Comparison of ENCODE assay signal across 8 cellular contexts in the genomic region with DNA sequence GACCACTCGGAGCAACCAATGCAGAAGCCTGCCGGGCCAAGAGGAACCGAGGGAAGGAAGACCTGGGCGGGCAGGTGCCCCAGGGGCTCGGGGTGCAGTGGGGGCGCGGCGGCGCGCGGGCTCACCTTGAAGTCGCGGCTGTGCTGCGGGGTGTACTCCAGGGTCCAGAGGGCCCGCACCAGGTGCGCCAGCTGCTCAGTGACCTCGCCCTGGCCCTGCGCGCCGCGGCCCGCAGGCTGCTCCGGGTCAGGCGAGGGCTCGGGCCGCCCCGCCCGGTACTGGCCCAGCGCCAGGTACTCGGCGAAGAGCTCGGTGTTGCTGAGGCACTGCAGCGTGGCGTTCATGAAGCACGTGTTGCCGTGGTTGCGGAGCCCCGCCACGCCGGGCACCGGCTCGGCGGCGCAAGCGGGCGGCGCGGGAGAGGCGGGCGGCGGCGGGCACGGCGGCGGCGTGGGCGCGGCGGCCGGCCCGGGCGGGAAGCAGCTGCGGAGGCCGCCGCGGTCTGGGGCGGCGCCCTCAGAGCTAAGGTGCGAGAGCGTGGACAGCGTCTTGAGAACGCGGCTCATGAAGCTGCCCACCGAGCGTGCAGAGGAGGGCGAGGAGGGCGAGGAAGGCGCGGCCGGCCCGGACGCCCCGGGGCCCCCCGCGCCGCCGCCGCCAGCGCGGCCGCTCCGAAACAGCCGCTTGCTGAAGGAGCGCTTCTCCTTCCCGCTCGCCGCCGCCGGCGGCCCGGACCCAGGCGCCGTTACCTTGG. TPM values are rescaled to one million over a fixed set of nuclear protein-coding genes. Genes with fewer than 3 reads are reported as not detected.
DNase-seq lines count a peak whose midpoint lies in the region; ATAC-seq and TF ChIP-seq lines count a peak whose summit lies in the region.

No MANE protein-coding gene starts in this region.

- H3K27ac Mint-ChIP-seq in activated CD4-positive, alpha-beta memory T cell treated with anti-CD3 and anti-CD28 coated beads for 36 hours, result no peak overlapping the region
- H3K27ac Mint-ChIP-seq in memory B cell, result peak overlapping the region; percentile 60

- DNase-seq in NCI-H146 (lab: John Stamatoyannopoulos, UW) (peak; percentile 66), memory B cell (ENCODE audit: low spot score in 2 of 2) (peak; percentile 54 to 59), HPDE6-E6E7 (ENCODE audit: extremely low spot score) (no peak)
- DNase-seq in activated CD4-positive, alpha-beta memory T cell treated with anti-CD3 and anti-CD28 coated beads for 36 hours, result peak; percentile 62
- peak; percentile 14 for DNase-seq in effector CD8-positive, alpha-beta T cell (lab: John Stamatoyannopoulos, UW)
- peak; percentile 34 for DNase-seq in stimulated activated CD8-positive, alpha-beta memory T cell treated with anti-CD3 and anti-CD28 coated beads, Interleukin-12 subunit alpha, Interleukin-12 subunit beta, amount 100 ng/mL, for 4 hours (ENCODE audit: low read depth)

- peaks cover 21% of the 10 kb centered on the region for H3K4me1 Mint-ChIP-seq in activated CD4-positive, alpha-beta memory T cell treated with anti-CD3 and anti-CD28 coated beads for 36 hours (ENCODE audit: low read depth)
- peaks cover 9% of the 10 kb centered on the region for H3K4me1 Mint-ChIP-seq in memory B cell

- H3K9me3 Mint-ChIP-seq in activated CD4-positive, alpha-beta memory T cell treated with anti-CD3 and anti-CD28 coated beads for 36 hours, result no peaks in the 10 kb centered on the region
- H3K9me3 Mint-ChIP-seq in memory B cell, result no peaks in the 10 kb centered on the region

- peaks cover 2% of the 10 kb centered on the region for H3K36me3 Mint-ChIP-seq in activated CD4-positive, alpha-beta memory T cell treated with anti-CD3 and anti-CD28 coated beads for 36 hours
- H3K36me3 Mint-ChIP-seq in memory B cell, result no peaks in the 10 kb centered on the region

- no peak for TF ChIP-seq POLR2A in GM18505 (IDR thresholded peaks at IDR 0.05; ENCODE audit: borderline replicate concordance, extremely low read depth, insufficient read depth, insufficient read length)

- peak overlapping the region; percentile 87 for H3K4me3 Mint-ChIP-seq in activated CD4-positive, alpha-beta memory T cell treated with anti-CD3 and anti-CD28 coated beads for 36 hours
- H3K4me3 Mint-ChIP-seq in memory B cell, result peak overlapping the region; percentile 98

- ATAC-seq in GM18505 (IDR thresholded peaks at IDR 0.05; ENCODE audit: unreplicated experiment) (peak; percentile 38), HG02623 (IDR thresholded peaks at IDR 0.05; ENCODE audit: unreplicated experiment) (peak; percentile 29), memory B cell (ENCODE audit: low read depth) (peak; percentile 61)

- intact Hi-C loops in activated CD4-positive, alpha-beta memory T cell treated with anti-CD3 and anti-CD28 coated beads for 36 hours (cut with micrococcal nuclease), result no loop called here

- peaks cover 1% of the 10 kb centered on the region for H3K27me3 Mint-ChIP-seq in activated CD4-positive, alpha-beta memory T cell treated with anti-CD3 and anti-CD28 coated beads for 36 hours
- H3K27me3 Mint-ChIP-seq in memory B cell, result no peaks in the 10 kb centered on the region

- CTCF ChIA-PET in activated CD4-positive, alpha-beta memory T cell treated with anti-CD3 and anti-CD28 coated beads for 36 hours (lab: Charles Lee), result no interaction called here

- POLR2A ChIA-PET in activated CD4-positive, alpha-beta memory T cell treated with anti-CD3 and anti-CD28 coated beads for 36 hours (lab: Charles Lee), result interaction anchor here (1.3 kb wide), 1 partner anchor 26 kb away, joined by 3 read pairs; no protein-coding TSS in a partner anchor

RNA-seq across cellular contexts. Expression of gene USP31, which starts 0.6 kb away (rescaled TPM):
- total RNA-seq in activated CD4-positive, alpha-beta memory T cell treated with anti-CD3 and anti-CD28 coated beads for 36 hours, result 1 to 10 TPM; 5.4 to 5.7 TPM

RNA-seq across cellular contexts. Expression of gene SCNN1G, which starts 33.9 kb away (rescaled TPM):
- total RNA-seq in activated CD4-positive, alpha-beta memory T cell treated with anti-CD3 and anti-CD28 coated beads for 36 hours, result not detected
